Comparison of ENCODE assay signal across 18 cellular contexts in the genomic region with DNA sequence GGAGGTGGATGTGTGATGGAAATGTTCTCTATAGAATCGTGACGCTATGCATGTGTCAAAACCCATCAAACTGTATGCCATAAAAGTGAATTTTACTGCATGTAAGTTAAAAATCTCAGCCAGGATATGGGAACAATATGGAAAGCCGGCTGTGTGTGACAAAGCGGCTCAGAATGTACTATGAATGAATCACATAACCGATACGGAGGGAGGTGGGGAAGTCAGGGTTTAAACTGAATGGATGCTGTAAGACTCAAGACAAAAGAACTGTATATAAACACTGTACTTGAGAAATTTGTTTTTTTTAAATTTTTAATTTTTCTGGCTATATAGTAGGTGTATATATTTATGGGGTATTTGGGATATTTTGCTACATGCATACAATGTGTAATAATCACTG.
DNase-seq lines count a peak whose midpoint lies in the region; TF ChIP-seq lines count a peak whose summit lies in the region.
"Had no signal": no experiment of that assay in that cellular context is flagged by ENCODE, and none has a peak within 500 bp of the region (broad histone marks: within the 10 kb centered on the region; RNA-seq: fewer than 3 reads in every experiment).

No MANE protein-coding gene starts in this region.

- no peak overlapping the region for H3K27ac ChIP-seq in right atrium auricular region
- H3K27ac ChIP-seq: neural progenitor cell had no signal

- DNase-seq in A172 (ENCODE audit: low spot score) (peak; percentile 23), HS-5 (ENCODE audit: low read depth) (peak; percentile 69), adipocyte (ENCODE audit: low read depth) (peak; percentile 64), fibroblast of pulmonary artery (ENCODE audit: low read depth) (peak; percentile 57), epidermal melanocyte (ENCODE audit: insufficient read length, low spot score) (no peak), NCI-H1930 (lab: John Stamatoyannopoulos, UW) (no peak), right atrium auricular region (ENCODE audit: low spot score) (no peak)
- DNase-seq in activated effector memory CD4-positive, alpha-beta T cell treated with anti-CD3 and anti-CD28 coated beads, Interleukin-2, amount 50 U/mL, for 16 hours = no peak
- DNase-seq: activated CD4-positive, alpha-beta T cell treated with anti-CD3 and anti-CD28 coated beads, Interleukin-2, amount 10 ng/mL, durations not matched to agents 24 days and 14 days; activated CD8-positive, alpha-beta memory T cell treated with anti-CD3 and anti-CD28 coated beads, Interleukin-2, amount 50 U/mL, for 48 hours; activated naive CD4-positive, alpha-beta T cell; CD4-positive, CD25-positive, alpha-beta regulatory T cell; DMS53; NCI-H187; NCI-H526; retina; stimulated activated naive CD8-positive, alpha-beta T cell treated with anti-CD3 and anti-CD28 coated beads, Interleukin-15, Interleukin-2, amounts not matched to agents 100 U/mL and 50 U/mL, for 24 hours had no signal

- no peak overlapping the region for H3K4me3 ChIP-seq in adipocyte (ENCODE audit: low read length)
- H3K4me3 ChIP-seq in fibroblast of pulmonary artery (replicated peaks; ENCODE audit: low read depth, low read length) = no peak overlapping the region
- no peak overlapping the region for H3K4me3 ChIP-seq in right atrium auricular region
- H3K4me3 ChIP-seq: neural progenitor cell had no signal

- H3K27me3 ChIP-seq in adipocyte (replicated peaks; ENCODE audit: control insufficient read depth, insufficient read depth, low read length) (no peaks in the 10 kb centered on the region), right atrium auricular region (no peaks in the 10 kb centered on the region)
- H3K27me3 ChIP-seq: neural progenitor cell had no signal

- no peaks in the 10 kb centered on the region for H3K36me3 ChIP-seq in adipocyte (ENCODE audit: control insufficient read depth, insufficient read depth, low read length, severe bottlenecking)
- no peaks in the 10 kb centered on the region for H3K36me3 ChIP-seq in right atrium auricular region
- H3K36me3 ChIP-seq: neural progenitor cell had no signal

- no peak for TF ChIP-seq CTCF in fibroblast of pulmonary artery (IDR thresholded peaks at IDR 0.05; ENCODE audit: low read length, missing control alignments)
- TF ChIP-seq CTCF in right atrium auricular region (IDR thresholded peaks at IDR 0.05) = no peak

- no peak overlapping the region for H3K9ac ChIP-seq in adipocyte (ENCODE audit: low read length)
- H3K9ac ChIP-seq: neural progenitor cell had no signal

- H3K4me1 ChIP-seq in adipocyte (ENCODE audit: control insufficient read depth, insufficient read depth, low read length) (no peaks in the 10 kb centered on the region), right atrium auricular region (no peaks in the 10 kb centered on the region)
- H3K4me1 ChIP-seq: neural progenitor cell had no signal

- no peaks in the 10 kb centered on the region for H3K9me3 ChIP-seq in adipocyte (ENCODE audit: control insufficient read depth, low read length)
- H3K9me3 ChIP-seq in right atrium auricular region = no peaks in the 10 kb centered on the region

Comparison
In these comparisons a context has a peak if more than half of its experiments do, and no peak if none do; other contexts are left out.
1. DNase-seq: peak in A172 (single experiment), HS-5 (single experiment), adipocyte (single experiment) and fibroblast of pulmonary artery (single experiment); none in epidermal melanocyte (single experiment), NCI-H1930 (0 of 2), right atrium auricular region (single experiment) and activated effector memory CD4-positive, alpha-beta T cell treated with anti-CD3 and anti-CD28 coated beads, Interleukin-2, amount 50 U/mL, for 16 hours (single experiment).